Comparison of ENCODE assay signal across 18 cellular contexts in genomic region chr17:71636644-71637043, GRCh38.
DNase-seq lines count a peak whose midpoint lies in the region; ATAC-seq, FAIRE-seq and TF ChIP-seq lines count a peak whose summit lies in the region.
"Had no signal": no experiment of that assay in that cellular context is flagged by ENCODE, and none has a peak within 500 bp of the region (broad histone marks: within the 10 kb centered on the region; RNA-seq: fewer than 3 reads in every experiment).

No MANE protein-coding gene starts in this region.

- no peak overlapping the region for H3K27ac Mint-ChIP-seq in astrocyte (ENCODE audit: unreplicated experiment)
- H3K27ac Mint-ChIP-seq: CD4-positive, alpha-beta memory T cell had no signal

- H3K36me3 ChIP-seq in HEK293 (ENCODE audit: control insufficient read depth in 2 of 2, insufficient read depth in 1 of 2, low read length in 2 of 2): no peaks in the 10 kb centered on the region
- H3K36me3 ChIP-seq in astrocyte (ENCODE audit: insufficient read depth, low read length): no peaks in the 10 kb centered on the region
- H3K36me3 ChIP-seq: BE2C had no signal

- TF ChIP-seq CTCF in HEK293 (tag by site-specific recombination; IDR thresholded peaks at IDR 0.05) (no peak), astrocyte (IDR thresholded peaks at IDR 0.05; ENCODE audit: insufficient read depth, low read depth, low read length) (no peak)

- H3K27ac ChIP-seq in HEK293 (ENCODE audit: extremely low read depth, low read depth, low read length): no peak overlapping the region
- no peak overlapping the region for H3K27ac ChIP-seq in astrocyte (ENCODE audit: low read depth, low read length)
- H3K27ac ChIP-seq: C4-2B, GM23248, HL-60 had no signal

- DNase-seq in NCI-H1436 treated with DMSO at 0.1 percent for 48 hours (lab: John Stamatoyannopoulos, UW) (peak; percentile 53), NCI-H2227 treated with DMSO at 0.1 percent for 48 hours (lab: John Stamatoyannopoulos, UW) (peak; percentile 50), astrocyte (ENCODE audit: low read depth) (peak; percentile 53), SHP77 treated with DMSO at 0.1 percent for 48 hours (lab: John Stamatoyannopoulos, UW) (no peak), RKO (ENCODE audit: low spot score) (no peak)
- DNase-seq: BE2C; CD4-positive, alpha-beta memory T cell; DMS79 treated with DMSO at 0.1 percent for 48 hours; EL; GM23248; H7 had no signal

- no peaks in the 10 kb centered on the region for H3K36me3 Mint-ChIP-seq in astrocyte (ENCODE audit: low read depth, unreplicated experiment)
- H3K36me3 Mint-ChIP-seq: CD4-positive, alpha-beta memory T cell had no signal

- POLR2A ChIA-PET in HEK293 (lab: Yijun Ruan, JAX): interaction anchor here (0.6 kb wide), 1 partner anchor 1030 kb away, joined by 3 read pairs; no protein-coding TSS in a partner anchor

- no peaks in the 10 kb centered on the region for H3K27me3 ChIP-seq in astrocyte (ENCODE audit: insufficient read depth, low read length)
- H3K27me3 ChIP-seq: BE2C had no signal

- H3K27me3 Mint-ChIP-seq in astrocyte (ENCODE audit: low read depth, unreplicated experiment): no peaks in the 10 kb centered on the region

- CTCF ChIA-PET in HEK293 (lab: Yijun Ruan, JAX): interaction anchor here (0.6 kb wide), 1 partner anchor 176 kb away, joined by 3 read pairs; no protein-coding TSS in a partner anchor

- ATAC-seq in HG03025 (IDR thresholded peaks at IDR 0.05; ENCODE audit: low FRiP score, unreplicated experiment): no peak

- H3K79me2 ChIP-seq in astrocyte (ENCODE audit: insufficient read depth, low read length): no peaks in the 10 kb centered on the region

- H3K4me2 ChIP-seq in astrocyte (ENCODE audit: low read length): no peak overlapping the region

- no peak overlapping the region for H3K9ac ChIP-seq in astrocyte (ENCODE audit: low read length)
- H3K9ac ChIP-seq: GM23248 had no signal

- peaks cover 28% of the 10 kb centered on the region for H3K4me1 Mint-ChIP-seq in astrocyte (ENCODE audit: low read depth, unreplicated experiment)
- H3K4me1 Mint-ChIP-seq: CD4-positive, alpha-beta memory T cell had no signal

- H3K9me3 ChIP-seq in HEK293 (ENCODE audit: control insufficient read depth, insufficient read depth, low read depth, low read length) (no peaks in the 10 kb centered on the region), astrocyte (ENCODE audit: insufficient read depth, low read depth, low read length) (no peaks in the 10 kb centered on the region)
- H3K9me3 ChIP-seq: BE2C had no signal

- H3K4me3 Mint-ChIP-seq in astrocyte (ENCODE audit: unreplicated experiment): no peak overlapping the region
- H3K4me3 Mint-ChIP-seq: CD4-positive, alpha-beta memory T cell had no signal

- H4K20me1 ChIP-seq in astrocyte (ENCODE audit: insufficient read depth, low read length): no peaks in the 10 kb centered on the region

- no peak for FAIRE-seq in astrocyte (lab: Jason Lieb, UNC)
- FAIRE-seq: A204.1, G401.6, GM12891 had no signal

- H2AFZ ChIP-seq in astrocyte (ENCODE audit: low read depth, low read length): no peak overlapping the region
- H2AFZ ChIP-seq: GM23248 had no signal

- H3K4me3 ChIP-seq in HEK293 (ENCODE audit: low read depth, low read length): no peak overlapping the region
- no peak overlapping the region for H3K4me3 ChIP-seq in astrocyte (ENCODE audit: insufficient read depth, low read depth, low read length)
- H3K4me3 ChIP-seq: GM23248 had no signal

- H3K9me3 Mint-ChIP-seq in astrocyte (ENCODE audit: unreplicated experiment): peaks cover 2% of the 10 kb centered on the region

- peaks cover 18% of the 10 kb centered on the region for H3K4me1 ChIP-seq in HEK293 (ENCODE audit: control insufficient read depth, insufficient read depth, low read length)
- peaks cover 23% of the 10 kb centered on the region for H3K4me1 ChIP-seq in astrocyte (ENCODE audit: insufficient read depth, low read length)
- H3K4me1 ChIP-seq: BE2C had no signal

TF ChIP-seq in HEK293, 187 proteins besides CTCF, POLR2A, EP300 and RAD21:
- TF ChIP-seq PRDM6 (tag by site-specific recombination; IDR thresholded peaks at IDR 0.05) (peak; percentile 61), ZNF394 (tag by site-specific recombination; IDR thresholded peaks at IDR 0.05; ENCODE audit: borderline replicate concordance) (no peak)

Comparison
In these comparisons a context has a peak if more than half of its experiments do, and no peak if none do; other contexts are left out.
1. DNase-seq: peak in NCI-H1436 treated with DMSO at 0.1 percent for 48 hours (single experiment), NCI-H2227 treated with DMSO at 0.1 percent for 48 hours (single experiment) and astrocyte (single experiment); none in SHP77 treated with DMSO at 0.1 percent for 48 hours (single experiment) and RKO (single experiment).